10 cellular contexts compared by ENCODE assay signal in the genomic region with DNA sequence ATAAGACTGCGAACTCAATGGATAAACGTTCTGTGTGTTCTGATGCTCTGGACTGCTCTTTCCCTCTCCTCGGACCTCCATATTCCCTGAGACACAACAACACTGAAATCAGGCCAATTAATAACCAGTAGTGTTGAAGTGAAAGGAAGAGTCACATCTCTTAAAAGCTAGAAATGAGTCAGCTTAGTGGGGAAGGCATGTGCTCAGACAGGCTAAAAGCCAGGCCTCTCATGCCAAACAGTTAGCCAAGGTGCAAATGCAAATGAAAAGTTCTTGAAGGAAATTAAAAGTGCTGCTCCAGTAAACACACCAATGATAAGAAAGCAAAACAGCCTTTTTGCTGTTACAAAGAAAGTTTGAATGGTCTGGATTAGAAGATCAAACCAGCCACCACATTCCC. TPM values are rescaled to one million over a fixed set of nuclear protein-coding genes. Genes with fewer than 3 reads are reported as not detected.
DNase-seq lines count a peak whose midpoint lies in the region; ATAC-seq and TF ChIP-seq lines count a peak whose summit lies in the region.
"Had no signal": no experiment of that assay in that cellular context is flagged by ENCODE, and none has a peak within 500 bp of the region (broad histone marks: within the 10 kb centered on the region; RNA-seq: fewer than 3 reads in every experiment).

No MANE protein-coding gene starts in this region.

- intact Hi-C loops in MCF 10A (cut with micrococcal nuclease) (no loop called here), breast epithelium (cut with DNase I; ENCODE audit: low total_unique reads) (loop anchor here (2.0 kb wide), 1 partner anchor 40 kb away; no protein-coding TSS in a partner anchor), uterus (cut with DNase I; ENCODE audit: low total_unique reads) (no loop called here)

- ATAC-seq in HG03139 (IDR thresholded peaks at IDR 0.05; ENCODE audit: unreplicated experiment): peak; percentile 99

- H3K27me3 ChIP-seq in breast epithelium: no peaks in the 10 kb centered on the region
- no peaks in the 10 kb centered on the region for H3K27me3 ChIP-seq in uterus

- POLR2A ChIA-PET in MCF 10A (lab: Yijun Ruan, JAX): interaction anchor here (0.7 to 2.2 kb wide), 19 partner anchors 9 to 286 kb away, joined by 3 to 12 read pairs (median 4); a partner anchor contains a TSS

- no peaks in the 10 kb centered on the region for H3K9me3 Mint-ChIP-seq in MCF 10A (ENCODE audit: unreplicated experiment)

- H3K4me1 ChIP-seq in breast epithelium: peaks cover 0 to 6% of the 10 kb centered on the region in 2 donors
- peaks cover 3 to 19% of the 10 kb centered on the region in 2 donors for H3K4me1 ChIP-seq in uterus

- DNase-seq in MCF 10A (ENCODE audit: unreplicated experiment): peak; percentile 61
- DNase-seq in breast epithelium (ENCODE audit: low spot score in 2 of 2): no peak
- peak; percentile 76 for DNase-seq in epithelial cell of esophagus (ENCODE audit: low read depth)
- DNase-seq in uterus: peak; percentile 49 to 64
- no peak for DNase-seq in NAMALWA (ENCODE audit: low spot score)
- DNase-seq in cerebellum (ENCODE audit: low spot score): no peak
- DNase-seq in NCI-H1694 (lab: John Stamatoyannopoulos, UW): no peak
- DNase-seq: NCI-H1436 treated with DMSO at 0.1 percent for 48 hours had no signal

- no TSS peak for BruUV-seq in MCF 10A (replicated peaks; lab: Mats Ljungman, UMichigan)

- H3K27ac ChIP-seq in breast epithelium (peak overlapping the region in 1 of 2 donors; percentile 10), uterus (peak overlapping the region; percentile 57 to 74)
- H3K27ac ChIP-seq: 22Rv1 had no signal

- H3K27ac Mint-ChIP-seq in MCF 10A (ENCODE audit: low read depth, unreplicated experiment): peak overlapping the region; percentile 61

- no peaks in the 10 kb centered on the region for H3K9me3 ChIP-seq in breast epithelium
- H3K9me3 ChIP-seq in uterus: no peaks in the 10 kb centered on the region

- TF ChIP-seq POLR2A in breast epithelium (IDR thresholded peaks at IDR 0.05) (no peak), uterus (IDR thresholded peaks at IDR 0.05) (no peak)

- CTCF ChIA-PET in MCF 10A (lab: Yijun Ruan, JAX): interaction anchor here (0.5 to 1.8 kb wide), 6 partner anchors 9 to 286 kb away, joined by 3 to 8 read pairs (median 3); no protein-coding TSS in a partner anchor

- H3K4me3 ChIP-seq in breast epithelium: no peak overlapping the region
- no peak overlapping the region for H3K4me3 ChIP-seq in epithelial cell of esophagus (ENCODE audit: low read length)
- H3K4me3 ChIP-seq in uterus: no peak overlapping the region

- H3K27me3 Mint-ChIP-seq in MCF 10A (ENCODE audit: insufficient read depth, unreplicated experiment): no peaks in the 10 kb centered on the region

- peaks cover 57% of the 10 kb centered on the region for H3K4me1 Mint-ChIP-seq in MCF 10A (ENCODE audit: insufficient read depth, unreplicated experiment)

- TF ChIP-seq CTCF in MCF 10A (IDR thresholded peaks at IDR 0.05; ENCODE audit: unreplicated experiment): no peak
- TF ChIP-seq CTCF in breast epithelium (IDR thresholded peaks at IDR 0.05): no peak
- no peak for TF ChIP-seq CTCF in epithelial cell of esophagus (IDR thresholded peaks at IDR 0.05; ENCODE audit: insufficient read depth, low read depth, low read length, missing control alignments)
- no peak for TF ChIP-seq CTCF in uterus (IDR thresholded peaks at IDR 0.05)

- H3K4me3 Mint-ChIP-seq in MCF 10A (ENCODE audit: unreplicated experiment): no peak overlapping the region

- H3K36me3 ChIP-seq in breast epithelium (no peaks in the 10 kb centered on the region), uterus (no peaks in the 10 kb centered on the region)

- peaks cover 25% of the 10 kb centered on the region for H3K36me3 Mint-ChIP-seq in MCF 10A (ENCODE audit: insufficient read depth, unreplicated experiment)

RNA-seq across cellular contexts. Expression of a gene that starts 29.3 kb away (rescaled TPM):
- total RNA-seq in MCF 10A (2022): 30.1 and 33.3 TPM in 2 replicates
- 10 to 100 TPM; 41.0 to 78.1 (median 56.2) TPM for total RNA-seq in breast epithelium
- 100 to 1,000 TPM in 1 of 4 donors, 10 to 100 TPM in 3; 27.2 to 110 (median 47.5) TPM for total RNA-seq in uterus
- 37.5 TPM for total RNA-seq in cerebellum

Comparison
In these comparisons a context has a peak if more than half of its experiments do, and no peak if none do; other contexts are left out.
1. DNase-seq: peak in MCF 10A (single experiment), epithelial cell of esophagus (single experiment) and uterus (2 of 2); none in breast epithelium (0 of 2), NAMALWA (single experiment), cerebellum (single experiment) and NCI-H1694 (single experiment).